Comparison of ENCODE assay signal across 8 cellular contexts in genomic region chr19:38975861-38976271, GRCh38. TPM values are rescaled to one million over a fixed set of nuclear protein-coding genes. Genes with fewer than 3 reads are reported as not detected.
DNase-seq lines count a peak whose midpoint lies in the region; ATAC-seq, FAIRE-seq and TF ChIP-seq lines count a peak whose summit lies in the region.

No MANE protein-coding gene starts in this region.

- DNase-seq in HS-27A (ENCODE audit: low read depth): peak; percentile 41
- peak; percentile 36 for DNase-seq in astrocyte (ENCODE audit: low read depth)
- peak; percentile 60 for DNase-seq in small intestine
- DNase-seq in HuH-7.5 (ENCODE audit: low spot score): no peak
- no peak for DNase-seq in left colon
- no peak for DNase-seq in COLO829 (ENCODE audit: low spot score)
- no peak for DNase-seq in superior temporal gyrus (ENCODE audit: extremely low spot score)

- H3K27me3 ChIP-seq in astrocyte (ENCODE audit: insufficient read depth, low read length) (no peaks in the 10 kb centered on the region), iPS-20b (ENCODE audit: insufficient read depth, low read length) (peaks cover 6% of the 10 kb centered on the region; the same call in 1 of the 2 replicates), small intestine (ENCODE audit: control insufficient read depth in 2 of 2, insufficient read depth in 2 of 2, low read length in 2 of 2) (peaks cover 0 to 3% of the 10 kb centered on the region in 2 donors)

- H3K4me3 ChIP-seq in astrocyte (ENCODE audit: insufficient read depth, low read depth, low read length): peak overlapping the region; percentile 55
- H3K4me3 ChIP-seq in iPS-20b (ENCODE audit: low read length): peak overlapping the region; percentile 67
- peak overlapping the region in 1 of 2 donors; percentile 65 for H3K4me3 ChIP-seq in small intestine (ENCODE audit: low read depth in 1 of 2, low read length in 2 of 2)

- H3K36me3 Mint-ChIP-seq in astrocyte (ENCODE audit: low read depth, unreplicated experiment): peaks cover 1% of the 10 kb centered on the region

- no peak for FAIRE-seq in astrocyte (lab: Jason Lieb, UNC)
- no peak for FAIRE-seq in small intestine (lab: Jason Lieb, UNC)

- H3K79me2 ChIP-seq in astrocyte (ENCODE audit: insufficient read depth, low read length): peaks cover 10% of the 10 kb centered on the region

- H3K9me3 ChIP-seq in astrocyte (ENCODE audit: insufficient read depth, low read depth, low read length) (peaks cover 5% of the 10 kb centered on the region), iPS-20b (ENCODE audit: insufficient read depth, low read depth, low read length) (peaks cover 5% of the 10 kb centered on the region; the same call in 1 of the 2 replicates), small intestine (ENCODE audit: control insufficient read depth, low read depth) (no peaks in the 10 kb centered on the region)

- no peaks in the 10 kb centered on the region for H3K27me3 Mint-ChIP-seq in astrocyte (ENCODE audit: low read depth, unreplicated experiment)

- peak overlapping the region; percentile 81 for H2AFZ ChIP-seq in astrocyte (ENCODE audit: low read depth, low read length)

- peak overlapping the region; percentile 57 for H3K27ac ChIP-seq in astrocyte (ENCODE audit: low read depth, low read length)
- H3K27ac ChIP-seq in iPS-20b (ENCODE audit: low read length): no peak overlapping the region
- peak overlapping the region; percentile 61 to 82 for H3K27ac ChIP-seq in small intestine (ENCODE audit: low read depth in 1 of 2, low read length in 1 of 2)

- intact Hi-C loops in left colon (cut with DNase I, micrococcal nuclease): no loop called here

- peak overlapping the region; percentile 95 for H3K4me2 ChIP-seq in astrocyte (ENCODE audit: low read length)

- TF ChIP-seq CTCF in astrocyte (IDR thresholded peaks at IDR 0.05; ENCODE audit: insufficient read depth, low read depth, low read length): no peak

- H4K20me1 ChIP-seq in astrocyte (ENCODE audit: insufficient read depth, low read length): peaks cover 6% of the 10 kb centered on the region

- peaks cover 5% of the 10 kb centered on the region for H3K9me3 Mint-ChIP-seq in astrocyte (ENCODE audit: unreplicated experiment)

- H3K4me1 ChIP-seq in astrocyte (ENCODE audit: insufficient read depth, low read length) (peaks cover 14% of the 10 kb centered on the region), iPS-20b (ENCODE audit: insufficient read depth, low read length) (peaks cover 10% of the 10 kb centered on the region; the same call in 1 of the 2 replicates), small intestine (ENCODE audit: control insufficient read depth in 2 of 2, insufficient read depth in 1 of 2, low read depth in 1 of 2, low read length in 1 of 2) (peaks cover 0 to 5% of the 10 kb centered on the region in 2 donors)

- WGBS in small intestine, 3 donors: 2 to 23% (median 8%) methylated on average over 9 to 22 of the region's 22 CpGs

- peaks cover 15% of the 10 kb centered on the region for H3K4me1 Mint-ChIP-seq in astrocyte (ENCODE audit: low read depth, unreplicated experiment)

- peak overlapping the region; percentile 94 for H3K27ac Mint-ChIP-seq in astrocyte (ENCODE audit: unreplicated experiment)

- H3K4me3 Mint-ChIP-seq in astrocyte (ENCODE audit: unreplicated experiment): peak overlapping the region; percentile 93

- no peaks in the 10 kb centered on the region for H3K36me3 ChIP-seq in astrocyte (ENCODE audit: insufficient read depth, low read length)
- no peaks in the 10 kb centered on the region for H3K36me3 ChIP-seq in iPS-20b (ENCODE audit: insufficient read depth, low read depth, low read length)
- H3K36me3 ChIP-seq in small intestine (ENCODE audit: control insufficient read depth in 2 of 2, insufficient read depth in 2 of 2, low read length in 2 of 2): no peaks in the 10 kb centered on the region

- no peak for ATAC-seq in left colon

- H3K9ac ChIP-seq in astrocyte (ENCODE audit: low read length) (peak overlapping the region; percentile 78), iPS-20b (ENCODE audit: low read depth, low read length) (peak overlapping the region; percentile 59; the same call in 1 of the 2 replicates)

RNA-seq across cellular contexts. Expression of gene FBXO17, which starts 0.3 kb away (rescaled TPM):
- total RNA-seq in astrocyte (14.7 and 15.9 TPM in 2 replicates), left colon (1 to 10 TPM; 1.1 to 3.3 TPM)
- 1 to 10 TPM; 2.4 to 9.7 (median 2.7) TPM for polyA plus RNA-seq in small intestine

RNA-seq across cellular contexts. Expression of gene MRPS12, which starts 45.1 kb away (rescaled TPM):
- total RNA-seq in astrocyte: 57.5 and 59.5 TPM in 2 replicates
- polyA plus RNA-seq in small intestine: 10 to 100 TPM; 64.9 to 78.2 (median 75.4) TPM
- 10 to 100 TPM; 36.3 to 50.4 TPM for total RNA-seq in left colon

RNA-seq across cellular contexts. Expression of gene SARS2, which starts 45.3 kb away (rescaled TPM):
- total RNA-seq in astrocyte: 21.1 and 24.8 TPM in 2 replicates
- polyA plus RNA-seq in small intestine: 10 to 100 TPM; 21.9 to 42.0 (median 26.2) TPM
- total RNA-seq in left colon: 10 to 100 TPM; 15.4 to 33.3 TPM

RNA-seq across cellular contexts. Expression of gene FBXO27, which starts 56.5 kb away (rescaled TPM):
- total RNA-seq in astrocyte (4.1 and 7.1 TPM in 2 replicates), left colon (1 to 10 TPM in 1 of 2 donors, not detected in 1; 2.8 TPM)
- polyA plus RNA-seq in small intestine: 1 to 10 TPM; 1.9 to 4.7 (median 3.6) TPM

Comparison
In these comparisons a context has a peak if more than half of its experiments do, and no peak if none do; other contexts are left out.
1. DNase-seq: peak in HS-27A (single experiment), astrocyte (single experiment) and small intestine (single experiment); none in HuH-7.5 (single experiment), left colon (0 of 2), COLO829 (single experiment) and superior temporal gyrus (single experiment).